Comparison of ENCODE assay signal across 8 cellular contexts in the genomic region with DNA sequence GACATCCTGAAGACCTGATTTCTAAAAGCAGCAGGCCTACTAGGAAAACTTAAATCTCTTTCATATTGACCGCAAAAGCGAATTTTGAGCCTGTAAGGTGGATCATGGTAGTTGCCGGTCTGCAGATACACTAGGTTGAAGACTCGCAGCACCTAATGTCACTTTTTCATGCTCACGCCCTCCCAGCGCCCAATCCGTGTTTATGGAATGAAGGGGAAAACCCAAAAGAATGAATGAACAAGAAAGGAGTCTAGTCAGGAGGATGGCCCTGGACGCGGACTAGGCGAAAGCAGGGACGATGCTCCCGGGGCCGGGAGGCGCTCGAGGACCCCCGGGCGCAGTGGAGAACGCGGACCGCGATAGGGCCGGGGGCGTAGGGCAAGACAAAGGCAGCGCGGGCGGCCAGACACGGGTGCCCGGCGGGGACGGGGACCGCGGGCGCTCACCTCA. TPM values are rescaled to one million over a fixed set of nuclear protein-coding genes. Genes with fewer than 3 reads are reported as not detected.
DNase-seq lines count a peak whose midpoint lies in the region; ATAC-seq and TF ChIP-seq lines count a peak whose summit lies in the region.

No MANE protein-coding gene starts in this region.

- TF ChIP-seq EP300 in ovary (IDR thresholded peaks at IDR 0.05): no peak

- H2AFZ ChIP-seq in SU-DHL-6 (ENCODE audit: low read depth, low read length, severe bottlenecking): peak overlapping the region; percentile 83

- peaks cover 10% of the 10 kb centered on the region; the same call in 1 of the 2 replicates for H4K20me1 ChIP-seq in SU-DHL-6 (ENCODE audit: low read depth, low read length)

- no peak for DNase-seq in heart right ventricle
- no peak for DNase-seq in Right ventricle myocardium superior
- DNase-seq in erythroblast (lab: John Stamatoyannopoulos, UW): peak; percentile 56 to 75
- peak in 1 of 5 donors; percentile 11 for DNase-seq in ovary
- DNase-seq in COR-L47 (lab: John Stamatoyannopoulos, UW): no peak
- no peak for DNase-seq in AG08395 (ENCODE audit: low spot score)

- no peaks in the 10 kb centered on the region for H3K27me3 ChIP-seq in heart right ventricle
- 0 out of 2 replicates have a peak, but pooled peaks cover 2% of the 10 kb centered on the region for H3K27me3 ChIP-seq in SU-DHL-6 (ENCODE audit: low read length)
- no peaks in the 10 kb centered on the region for H3K27me3 ChIP-seq in ovary

- no peaks in the 10 kb centered on the region for H3K9me2 ChIP-seq in SU-DHL-6 (replicated peaks; ENCODE audit: insufficient read depth, low read length)

- H3K9ac ChIP-seq in SU-DHL-6 (ENCODE audit: low read length): peak overlapping the region; percentile 84

- H3K79me2 ChIP-seq in SU-DHL-6 (ENCODE audit: insufficient read depth, low read length): peaks cover 49% of the 10 kb centered on the region

- peaks cover 11% of the 10 kb centered on the region for H3F3A ChIP-seq in SU-DHL-6 (ENCODE audit: insufficient read depth)

- H3K27ac ChIP-seq in heart right ventricle (peak overlapping the region; percentile 46 to 99 (median 95)), SU-DHL-6 (ENCODE audit: low read depth, low read length) (peak overlapping the region; percentile 78), ovary (peak overlapping the region; percentile 67 to 89)

- no peaks in the 10 kb centered on the region for H3K36me3 ChIP-seq in heart right ventricle
- no peaks in the 10 kb centered on the region for H3K36me3 ChIP-seq in SU-DHL-6 (ENCODE audit: low read length)
- H3K36me3 ChIP-seq in ovary: no peaks in the 10 kb centered on the region

- no peak for TF ChIP-seq POLR2A in erythroblast (IDR thresholded peaks at IDR 0.05; ENCODE audit: low read length)
- no peak for TF ChIP-seq POLR2A in ovary (IDR thresholded peaks at IDR 0.05)

- TF ChIP-seq CTCF in heart right ventricle (IDR thresholded peaks at IDR 0.05): no peak
- no peak for TF ChIP-seq CTCF in SU-DHL-6 (IDR thresholded peaks at IDR 0.05; ENCODE audit: insufficient read depth, low read length, poor library complexity, severe bottlenecking)
- TF ChIP-seq CTCF in ovary (IDR thresholded peaks at IDR 0.05): no peak

- intact Hi-C loops in heart right ventricle (cut with DNase I) (loop anchor here in 5 of 10 donors (2.0 to 10.0 kb wide), 7 partner anchors 49 to 549 kb away; partner anchors contain the start of genes GSTA4 (in 1 of the 5) and LRRC1 (in 1 of the 5)), Right ventricle myocardium superior (cut with DNase I) (no loop called here), ovary (cut with DNase I) (loop anchor here in 2 of 4 donors (5.0 to 10.0 kb wide), 3 partner anchors 49 to 191 kb away; no protein-coding TSS in a partner anchor)

- ATAC-seq in heart right ventricle (no peak), Right ventricle myocardium superior (ENCODE audit: poor library complexity) (no peak), GM21528 (IDR thresholded peaks at IDR 0.05; ENCODE audit: low FRiP score, unreplicated experiment) (no peak)

- 1% methylated on average over 29 to 33 of the region's 33 CpGs for WGBS in heart right ventricle, 2 donors
- WGBS in ovary, 3 donors: 0 to 1% (median 0%) methylated on average over 31 to 33 of the region's 33 CpGs

- peak overlapping the region; percentile 55 to 94 (median 82) for H3K4me3 ChIP-seq in heart right ventricle
- H3K4me3 ChIP-seq in SU-DHL-6 (ENCODE audit: insufficient read depth, low read length, poor library complexity, severe bottlenecking): peak overlapping the region; percentile 85
- peak overlapping the region; percentile 81 for H3K4me3 ChIP-seq in ovary

- H3K4me1 ChIP-seq in heart right ventricle: peaks cover 0 to 56% (median 42%) of the 10 kb centered on the region in 9 donors
- peaks cover 3% of the 10 kb centered on the region for H3K4me1 ChIP-seq in ovary (ENCODE audit: insufficient read depth)

- peak overlapping the region; percentile 91 for H3K4me2 ChIP-seq in SU-DHL-6 (ENCODE audit: low read depth, low read length, poor library complexity, severe bottlenecking)

- H3K9me3 ChIP-seq in heart right ventricle (no peaks in the 10 kb centered on the region), SU-DHL-6 (ENCODE audit: insufficient read depth, low read length) (no peaks in the 10 kb centered on the region), ovary (no peaks in the 10 kb centered on the region)

RNA-seq across cellular contexts. Expression of gene GCLC, which starts 0.8 kb away (rescaled TPM):
- 10 to 100 TPM; 13.9 to 42.8 (median 34.6) TPM for total RNA-seq in heart right ventricle
- polyA plus RNA-seq in heart right ventricle: 10 to 100 TPM in 1 of 2 donors, 1 to 10 TPM in 1; 6.0 to 13.5 TPM
- total RNA-seq in Right ventricle myocardium superior: 26.6 TPM
- 10 to 100 TPM; 17.8 to 42.8 (median 29.4) TPM for total RNA-seq in ovary
- polyA plus RNA-seq in ovary: 10 to 100 TPM in 1 of 2 donors, 1 to 10 TPM in 1; 9.0 to 50.4 TPM

Comparison
In these comparisons a context has a peak if more than half of its experiments do, and no peak if none do; other contexts are left out.
1. DNase-seq: peak in erythroblast (2 of 2); none in heart right ventricle (0 of 2), Right ventricle myocardium superior (single experiment), COR-L47 (single experiment) and AG08395 (single experiment).
2. Peak in every context shown above with its lines, with median percentiles within 50 percentile points of each other: H3K27ac ChIP-seq and H3K4me3 ChIP-seq.